19 cellular contexts compared by ENCODE assay signal in genomic region chr22:41364955-41365354, GRCh38.
"Had no signal": no experiment of that assay in that cellular context is flagged by ENCODE, and none has a peak within 500 bp of the region (broad histone marks: within the 10 kb centered on the region; RNA-seq: fewer than 3 reads in every experiment).

No MANE protein-coding gene starts in this region.

- H3K4me3 Mint-ChIP-seq: activated naive CD4-positive, alpha-beta T cell treated with anti-CD3 and anti-CD28 coated beads, Interleukin-2, amount 50 U/mL, for 24 hours; stimulated activated naive CD8-positive, alpha-beta T cell treated with anti-CD3 and anti-CD28 coated beads, Interleukin-15, Interleukin-2, amounts not matched to agents 100 ng/mL and 50 ng/mL, for 24 hours had no signal

- DNase-seq: activated CD4-positive, alpha-beta T cell treated with anti-CD3 and anti-CD28 coated beads for 1 hour; activated CD8-positive, alpha-beta memory T cell treated with anti-CD3 and anti-CD28 coated beads for 24 hours; activated CD8-positive, alpha-beta memory T cell treated with anti-CD3 and anti-CD28 coated beads, Interleukin-2, amount 50 U/mL, for 48 hours; activated effector memory CD4-positive, alpha-beta T cell treated with anti-CD3 and anti-CD28 coated beads, Interleukin-2, amount 50 U/mL, for 16 hours; activated T-cell treated with anti-CD3 and anti-CD28 coated beads, Interleukin-2, amount 50 U/mL, for 48 hours; erythroblast; foreskin melanocyte; mammary epithelial cell; midbrain; right cardiac atrium had no signal

- H3K27me3 ChIP-seq: ascending aorta, breast epithelium had no signal

- H3K36me3 Mint-ChIP-seq: activated naive CD4-positive, alpha-beta T cell treated with anti-CD3 and anti-CD28 coated beads, Interleukin-2, amount 50 U/mL, for 24 hours had no signal

- H3K36me3 ChIP-seq: ascending aorta, breast epithelium, prostate gland had no signal

- H3K27me3 Mint-ChIP-seq: activated naive CD4-positive, alpha-beta T cell treated with anti-CD3 and anti-CD28 coated beads, Interleukin-2, amount 50 U/mL, for 24 hours; stimulated activated naive CD8-positive, alpha-beta T cell treated with anti-CD3 and anti-CD28 coated beads, Interleukin-15, Interleukin-2, amounts not matched to agents 100 ng/mL and 50 ng/mL, for 24 hours had no signal

- ATAC-seq: right cardiac atrium had no signal

- H3K9me3 ChIP-seq: ascending aorta, breast epithelium, prostate gland had no signal

- H3K27ac ChIP-seq: breast epithelium, coronary artery, prostate gland had no signal

- H3K27ac Mint-ChIP-seq: activated naive CD4-positive, alpha-beta T cell treated with anti-CD3 and anti-CD28 coated beads, Interleukin-2, amount 50 U/mL, for 24 hours; stimulated activated naive CD8-positive, alpha-beta T cell treated with anti-CD3 and anti-CD28 coated beads, Interleukin-15, Interleukin-2, amounts not matched to agents 100 ng/mL and 50 ng/mL, for 24 hours had no signal

- H3K4me1 Mint-ChIP-seq: activated naive CD4-positive, alpha-beta T cell treated with anti-CD3 and anti-CD28 coated beads, Interleukin-2, amount 50 U/mL, for 24 hours had no signal

- H3K9me3 Mint-ChIP-seq: activated naive CD4-positive, alpha-beta T cell treated with anti-CD3 and anti-CD28 coated beads, Interleukin-2, amount 50 U/mL, for 24 hours; stimulated activated naive CD8-positive, alpha-beta T cell treated with anti-CD3 and anti-CD28 coated beads, Interleukin-15, Interleukin-2, amounts not matched to agents 100 ng/mL and 50 ng/mL, for 24 hours had no signal

- H3K4me3 ChIP-seq: ascending aorta, breast epithelium, coronary artery, prostate gland, skin epidermis had no signal

- FAIRE-seq: endometrium, keratinocyte had no signal
